Comparison of ENCODE assay signal across 8 cellular contexts in genomic region chr7:149459201-149459539, GRCh38.
A peak's percentile ranks its signal among the peaks of the same experiment; 100 is the strongest.
DNase-seq lines count a peak whose midpoint lies in the region; ATAC-seq and TF ChIP-seq lines count a peak whose summit lies in the region.

No MANE protein-coding gene starts in this region.

- H3K4me2 ChIP-seq in BLaER1 = peak overlapping the region; percentile 95
- H3K4me2 ChIP-seq in Loucy (ENCODE audit: low read depth, low read length, poor library complexity, severe bottlenecking) = peak overlapping the region; percentile 50

- H3K9me3 Mint-ChIP-seq in nephron = no peaks in the 10 kb centered on the region

- peaks cover 27% of the 10 kb centered on the region for H3K36me3 Mint-ChIP-seq in nephron (ENCODE audit: low read depth)

- no peak for TF ChIP-seq CTCF in Loucy (conservative IDR thresholded peaks at IDR 0.05; ENCODE audit: low read length)
- TF ChIP-seq CTCF in nephron (IDR thresholded peaks at IDR 0.05; ENCODE audit: unreplicated experiment in 3 of 3) = no peak

- H3K27me3 ChIP-seq in BLaER1 (no peaks in the 10 kb centered on the region), Loucy (ENCODE audit: insufficient read depth, low read length, poor library complexity, severe bottlenecking) (no peaks in the 10 kb centered on the region), duodenal mucosa (ENCODE audit: control insufficient read depth in 1 of 2, insufficient read depth in 2 of 2, low read length in 2 of 2) (peaks cover 2 to 6% of the 10 kb centered on the region in 2 donors)

- H3K79me2 ChIP-seq in Loucy (ENCODE audit: insufficient read depth, low read length) = peaks cover 24% of the 10 kb centered on the region; the same call in 1 of the 2 replicates

- H3K9ac ChIP-seq in BLaER1 (peak overlapping the region; percentile 85), Loucy (ENCODE audit: low read depth, low read length, poor library complexity, severe bottlenecking) (no peak overlapping the region), duodenal mucosa (ENCODE audit: low read depth in 1 of 2, low read length in 2 of 2) (peak overlapping the region in 1 of 2 donors; percentile 26)

- H3K4me1 Mint-ChIP-seq in nephron = peaks cover 11% of the 10 kb centered on the region

- H3K4me3 ChIP-seq in BLaER1 = peak overlapping the region; percentile 93
- H3K4me3 ChIP-seq in Loucy (ENCODE audit: low read length, poor library complexity, severe bottlenecking) = peak overlapping the region; percentile 52
- peak overlapping the region; percentile 61 to 64 for H3K4me3 ChIP-seq in duodenal mucosa (ENCODE audit: low read depth in 1 of 2, low read length in 2 of 2)

- H3K27ac ChIP-seq in BLaER1 (peak overlapping the region; percentile 83; the same call in 1 of the 2 replicates), duodenal mucosa (ENCODE audit: low read depth, low read length) (no peak overlapping the region)

- no peaks in the 10 kb centered on the region for H3F3A ChIP-seq in Loucy (ENCODE audit: low read depth)

- no peaks in the 10 kb centered on the region for H3K9me3 ChIP-seq in BLaER1
- no peaks in the 10 kb centered on the region for H3K9me3 ChIP-seq in Loucy (ENCODE audit: insufficient read depth, low read depth, low read length)
- H3K9me3 ChIP-seq in duodenal mucosa (ENCODE audit: control insufficient read depth in 1 of 2, low read length in 2 of 2) = no peaks in the 10 kb centered on the region

- no peaks in the 10 kb centered on the region for H3K9me2 ChIP-seq in Loucy (replicated peaks; ENCODE audit: low read depth, low read length)

- peak overlapping the region; percentile 73 to 90 (median 81) for H3K4me3 Mint-ChIP-seq in nephron

- no peaks in the 10 kb centered on the region for H3K27me3 Mint-ChIP-seq in nephron (ENCODE audit: low read depth)

- H3K36me3 ChIP-seq in BLaER1 = peaks cover 35% of the 10 kb centered on the region
- peaks cover 12% of the 10 kb centered on the region; the same call in 1 of the 2 replicates for H3K36me3 ChIP-seq in Loucy (ENCODE audit: insufficient read depth, low read length)
- H3K36me3 ChIP-seq in duodenal mucosa (ENCODE audit: control insufficient read depth in 1 of 2, insufficient read depth in 2 of 2, low read length in 2 of 2) = peaks cover 10 to 26% of the 10 kb centered on the region in 2 donors

- H4K20me1 ChIP-seq in BLaER1 = peaks cover 49% of the 10 kb centered on the region
- H4K20me1 ChIP-seq in Loucy (ENCODE audit: insufficient read depth, low read length, poor library complexity, severe bottlenecking) = peaks cover 8% of the 10 kb centered on the region

- DNase-seq in NCI-H1694 (lab: John Stamatoyannopoulos, UW) (no peak), DMS153 (lab: John Stamatoyannopoulos, UW) (no peak), NCI-H2081 (lab: John Stamatoyannopoulos, UW) (no peak)

- no peak overlapping the region for H2AFZ ChIP-seq in Loucy (ENCODE audit: low read length)

- ATAC-seq in GM21528 (IDR thresholded peaks at IDR 0.05; ENCODE audit: low FRiP score, unreplicated experiment) = no peak

- H3K27ac Mint-ChIP-seq in nephron = peak overlapping the region; percentile 0 to 79 (median 11)

- peaks cover 28% of the 10 kb centered on the region for H3K4me1 ChIP-seq in BLaER1
- peaks cover 16% of the 10 kb centered on the region for H3K4me1 ChIP-seq in Loucy (ENCODE audit: insufficient read depth, low read length, poor library complexity, severe bottlenecking)
- peaks cover 8 to 15% of the 10 kb centered on the region in 2 donors for H3K4me1 ChIP-seq in duodenal mucosa (ENCODE audit: control insufficient read depth in 1 of 2, insufficient read depth in 2 of 2, low read length in 2 of 2)
